In genomic region chr12:3035171-3035570, GRCh38 we compare ENCODE assay signal across 1 cellular context.
TF ChIP-seq lines count a peak whose summit lies in the region.

No MANE protein-coding gene starts in this region.

TF ChIP-seq in Ishikawa, 13 proteins besides CTCF, POLR2A, EP300 and RAD21 (continued from another document):
- no peak for TF ChIP-seq REST (IDR thresholded peaks at IDR 0.05; ENCODE audit: low read depth)
- no peak for TF ChIP-seq TAF1 (IDR thresholded peaks at IDR 0.05; ENCODE audit: low read depth)
